8 cellular contexts compared by ENCODE assay signal in genomic region chr1:21217812-21218596, GRCh38. TPM values are rescaled to one million over a fixed set of nuclear protein-coding genes. Genes with fewer than 3 reads are reported as not detected.
DNase-seq lines count a peak whose midpoint lies in the region; ATAC-seq, FAIRE-seq and TF ChIP-seq lines count a peak whose summit lies in the region.

No MANE protein-coding gene starts in this region.

- H3K14ac ChIP-seq in H1 (ENCODE audit: insufficient read length): no peak overlapping the region

- FAIRE-seq in H1 (lab: Jason Lieb, UNC): no peak

- no peak overlapping the region for H3K4ac ChIP-seq in H1 (replicated peaks; ENCODE audit: insufficient read length, low read depth, low read length)

- H4K91ac ChIP-seq in H1 (replicated peaks; ENCODE audit: insufficient read length, low read length): peak overlapping the region; percentile 72

- no peak overlapping the region for H4K5ac ChIP-seq in H1 (ENCODE audit: insufficient read length, low read depth, low read length)

- H3K36me3 ChIP-seq in HCT116 (ENCODE audit: control insufficient read depth in 1 of 2, insufficient read depth in 2 of 2, low read length in 2 of 2) (peaks cover 5 to 6% of the 10 kb centered on the region in 2 experiments; a peak in 2 of 4 replicates), H1 (ENCODE audit: control insufficient read depth in 2 of 4, insufficient read depth in 4 of 4, low read length in 3 of 4) (peaks cover 2 to 10% (median 5%) of the 10 kb centered on the region in 4 experiments; a peak in 3 of 8 replicates), neutrophil (peaks cover 65% of the 10 kb centered on the region)

- POLR2A ChIA-PET in HCT116 (lab: Charles Lee): no interaction called here
- POLR2A ChIA-PET in H1 (lab: Charles Lee; ENCODE audit: partially characterized antibody): interaction anchor here (0.6 to 0.9 kb wide), 2 partner anchors 437 kb away, joined by 3 to 4 read pairs; no protein-coding TSS in a partner anchor

- H3K9me3 ChIP-seq in HCT116 (ENCODE audit: control insufficient read depth in 1 of 2, insufficient read depth in 1 of 2, low read depth in 1 of 2, low read length in 2 of 2): no peaks in the 10 kb centered on the region
- no peaks in the 10 kb centered on the region for H3K9me3 ChIP-seq in H1 (ENCODE audit: insufficient read depth in 2 of 2, low read depth in 1 of 2, low read length in 1 of 2)
- no peaks in the 10 kb centered on the region for H3K9me3 ChIP-seq in neutrophil

- TF ChIP-seq POLR2A in HCT116 (IDR thresholded peaks at IDR 0.05; ENCODE audit: borderline replicate concordance, extremely low read depth, insufficient read depth, insufficient read length) (no peak), H1 (IDR thresholded peaks at IDR 0.05; ENCODE audit: control extremely low read depth in 1 of 2, low read depth in 2 of 2, low read length in 2 of 2) (no peak)

- TF ChIP-seq EP300 in H1 (IDR thresholded peaks at IDR 0.05; ENCODE audit: borderline replicate concordance in 1 of 2, low read depth in 2 of 2, low read length in 2 of 2): no peak

- H4K20me1 ChIP-seq in HCT116 (ENCODE audit: insufficient read depth) (no peaks in the 10 kb centered on the region), H1 (replicated peaks in 1 of 2; ENCODE audit: control insufficient read depth in 1 of 2, insufficient read depth in 2 of 2, low read length in 2 of 2) (peaks cover 0 to 5% of the 10 kb centered on the region in 2 experiments)

- H3K4me1 ChIP-seq in HCT116 (ENCODE audit: control insufficient read depth in 1 of 2, insufficient read depth in 2 of 2, low read length in 2 of 2) (peaks cover 2 to 3% of the 10 kb centered on the region in 2 experiments; a peak in 2 of 4 replicates), H1 (replicated peaks in 1 of 4; ENCODE audit: control insufficient read depth in 3 of 4, insufficient read depth in 4 of 4, low read length in 3 of 4) (peaks cover 0 to 5% (median 5%) of the 10 kb centered on the region in 4 experiments; a peak in 5 of 7 replicates), neutrophil (ENCODE audit: control insufficient read depth in 1 of 2, insufficient read depth in 1 of 2, low read depth in 1 of 2, low read length in 1 of 2) (no peaks in the 10 kb centered on the region)

- H2BK12ac ChIP-seq in H1 (ENCODE audit: low read depth, low read length): no peak overlapping the region

- H3K56ac ChIP-seq in H1 (replicated peaks; ENCODE audit: insufficient read length, low read depth, low read length): no peak overlapping the region

- no peak overlapping the region for H2AK5ac ChIP-seq in H1 (ENCODE audit: low read depth, low read length)

- no peaks in the 10 kb centered on the region for H3K9me2 ChIP-seq in HCT116 (ENCODE audit: insufficient read depth)

- no peak overlapping the region; the same call in 1 of the 2 replicates for H4K8ac ChIP-seq in H1 (ENCODE audit: extremely low read depth, insufficient read depth, low read length)

- 0 out of 2 replicates have a peak overlapping the region, but pooled peaks have one; percentile 95 for H2BK15ac ChIP-seq in H1 (ENCODE audit: low read length)

- peak overlapping the region; percentile 77; the same call in 1 of the 2 replicates for H2BK5ac ChIP-seq in H1 (ENCODE audit: low read depth, low read length)

- BruUV-seq in HCT116 (replicated peaks; lab: Mats Ljungman, UMichigan): no TSS peak

- intact Hi-C loops in HCT116 (cut with micrococcal nuclease): loop anchor here (5.0 kb wide), 1 partner anchor 149 kb away; no protein-coding TSS in a partner anchor

- no peaks in the 10 kb centered on the region for H3K79me2 ChIP-seq in HCT116 (ENCODE audit: insufficient read depth, low read length)
- no peaks in the 10 kb centered on the region for H3K79me2 ChIP-seq in H1 (ENCODE audit: control insufficient read depth in 1 of 2, insufficient read depth in 2 of 2, low read length in 2 of 2)

- H3K27me3 ChIP-seq in HCT116 (ENCODE audit: insufficient read depth, low read length) (no peaks in the 10 kb centered on the region), H1 (replicated peaks in 1 of 4; ENCODE audit: control insufficient read depth in 3 of 4, extremely low read depth in 1 of 4, insufficient read depth in 3 of 4, low read length in 3 of 4) (no peaks in the 10 kb centered on the region), neutrophil (no peaks in the 10 kb centered on the region)

- TF ChIP-seq RAD21 in HCT116 (IDR thresholded peaks at IDR 0.05; ENCODE audit: low read depth) (peak; percentile 42), H1 (IDR thresholded peaks at IDR 0.05 in 1 of 2, conservative IDR thresholded peaks at IDR 0.05 in 1 of 2; ENCODE audit: low read depth in 2 of 2, low read length in 2 of 2) (peak; percentile 58 to 65)

- RAD21 ChIA-PET in HCT116 (lab: Charles Lee; ENCODE audit: low non-redundant PET in 1 of 2, low total read pairs in 2 of 2, uncharacterized antibody in 2 of 2, unreplicated experiment in 2 of 2): interaction anchor here (1.2 to 2.6 kb wide), 2 partner anchors 150 kb away, joined by 4 to 13 read pairs; no protein-coding TSS in a partner anchor

- H3K23me2 ChIP-seq in H1 (ENCODE audit: low read depth, low read length): no peaks in the 10 kb centered on the region

- ATAC-seq in HCT116: peak; percentile 81

- CTCF ChIA-PET in HCT116 (lab: Charles Lee) (interaction anchor here (0.7 to 3.5 kb wide), 9 partner anchors 9 to 925 kb away, joined by 3 to 53 read pairs (median 6); partner anchors contain the start of gene WNT4), H1 (lab: Charles Lee; ENCODE audit: partially characterized antibody) (interaction anchor here (0.6 to 11.3 kb wide), 65 partner anchors 9 to 625 kb away, joined by 3 to 165 read pairs (median 4); no protein-coding TSS in a partner anchor)

- H2BK20ac ChIP-seq in H1 (ENCODE audit: low read length): 0 out of 2 replicates have a peak overlapping the region, but pooled peaks have one; percentile 80

- H2BK120ac ChIP-seq in H1 (replicated peaks; ENCODE audit: low read depth, low read length): no peak overlapping the region

- H3K18ac ChIP-seq in H1 (ENCODE audit: extremely low read depth, low read length): peak overlapping the region; percentile 76; the same call in 1 of the 2 replicates

- H3K23ac ChIP-seq in H1 (ENCODE audit: insufficient read length): no peak overlapping the region

- no peak overlapping the region for H3K9ac ChIP-seq in HCT116 (ENCODE audit: low read length)
- no peak overlapping the region for H3K9ac ChIP-seq in H1 (replicated peaks in 1 of 4; ENCODE audit: extremely low read depth in 1 of 4, low read depth in 3 of 4, low read length in 3 of 4)

- H3K27ac ChIP-seq in HCT116 (ENCODE audit: low read depth, low read length) (no peak overlapping the region), H1 (ENCODE audit: low read depth, low read length) (no peak overlapping the region), neutrophil (no peak overlapping the region)

- DNase-seq in AG20443 (ENCODE audit: low spot score) (peak; percentile 59), HCT116 (ENCODE audit: low read depth, low spot score) (no peak), H1 (ENCODE audit: low read depth in 1 of 2, low spot score in 2 of 2) (peak in 1 of 2 experiments; percentile 96), activated gamma-delta T cell (lab: John Stamatoyannopoulos, UW) (no peak), hippocampal formation (lab: John Stamatoyannopoulos, UW) (no peak), DMS153 (lab: John Stamatoyannopoulos, UW) (no peak)

- peak; percentile 36 to 77 (median 72); a peak in 5 of 6 replicates for TF ChIP-seq CTCF in HCT116 (IDR thresholded peaks at IDR 0.05 in 2 of 3, conservative IDR thresholded peaks at IDR 0.05 in 1 of 3; ENCODE audit: borderline replicate concordance in 1 of 3, insufficient read depth in 1 of 3, low read depth in 2 of 3, low read length in 2 of 3)
- TF ChIP-seq CTCF in WI38 (IDR thresholded peaks at IDR 0.05; ENCODE audit: low read depth, low read length): peak; percentile 37
- TF ChIP-seq CTCF in H1 (IDR thresholded peaks at IDR 0.05; ENCODE audit: control extremely low read depth in 1 of 3, insufficient read depth in 1 of 3, low read depth in 1 of 3, low read length in 3 of 3): peak; percentile 81 to 88 (median 86)
- peak; percentile 27 for TF ChIP-seq CTCF in neutrophil (IDR thresholded peaks at IDR 0.05)

- H3K4me3 ChIP-seq in HCT116 (replicated peaks in 1 of 2; ENCODE audit: low read depth in 1 of 2, low read length in 2 of 2): no peak overlapping the region
- no peak overlapping the region for H3K4me3 ChIP-seq in WI38 (ENCODE audit: low read depth, low read length)
- H3K4me3 ChIP-seq in H1 (ENCODE audit: extremely low read depth in 1 of 4, insufficient read depth in 2 of 4, low read depth in 3 of 4, low read length in 4 of 4): no peak overlapping the region
- H3K4me3 ChIP-seq in neutrophil (ENCODE audit: low read depth in 1 of 2, low read length in 1 of 2): no peak overlapping the region

- H2AFZ ChIP-seq in HCT116 (ENCODE audit: low read depth, low read length, poor library complexity, severe bottlenecking) (no peak overlapping the region), H1 (ENCODE audit: low read length) (no peak overlapping the region)

- H3K4me2 ChIP-seq in HCT116 (ENCODE audit: low read length): no peak overlapping the region
- H3K4me2 ChIP-seq in H1 (ENCODE audit: insufficient read depth in 1 of 2, low read depth in 2 of 2, low read length in 2 of 2): no peak overlapping the region

- WGBS in H1 (ENCODE audit: extremely low coverage in 1 of 2, insufficient coverage in 1 of 2, insufficient read length in 1 of 2, insufficient replicate concordance in 2 of 2, low coverage in 1 of 2, low lambda C conversion rate in 2 of 2, missing lambda C conversion rate in 1 of 2), 2 experiments: 73% methylated on average over 20 of the region's 20 CpGs; no CpG with 5 or more reads in 1 of the 2 experiments

- no peaks in the 10 kb centered on the region for H3K79me1 ChIP-seq in H1 (ENCODE audit: low read depth, low read length)

TF ChIP-seq in HCT116, 20 proteins besides CTCF, POLR2A, EP300 and RAD21 (continues in another document):
- TF ChIP-seq SP1 (IDR thresholded peaks at IDR 0.05; ENCODE audit: low read depth): no peak
- TF ChIP-seq CBX3 (IDR thresholded peaks at IDR 0.05; ENCODE audit: low read depth): no peak
- no peak for TF ChIP-seq FOSL1 (IDR thresholded peaks at IDR 0.05; ENCODE audit: low read depth)

TF ChIP-seq in H1, 55 proteins besides CTCF, POLR2A, EP300 and RAD21 (continues in another document):
- 0 out of 2 replicates have a peak, but pooled peaks have one; percentile 43 for TF ChIP-seq CREB1 (IDR thresholded peaks at IDR 0.05)

RNA-seq across cellular contexts. Expression of gene EIF4G3, which starts 41.3 kb away (rescaled TPM):
- total RNA-seq in HCT116 (2021; ENCODE audit: unreplicated experiment): 40.1 TPM
- 17.5 and 19.1 TPM in 2 replicates for polyA plus RNA-seq in HCT116 (2012)
- 66.6 and 67.5 TPM in 2 replicates for total RNA-seq in H1 (2021; fragmentation: NEBNext Ultra II Directional; extraction: Animal tissue kit (Norgen Biotek cat#: 25700))
- polyA plus RNA-seq in H1 (2011; rRNA removed): 44.8 and 47.5 TPM in 2 replicates
- polyA plus RNA-seq in H1 (2011; cell fraction: cytosol; rRNA removed): 38.0 TPM
- polyA plus RNA-seq in H1 (2011; cell fraction: nucleus; rRNA removed): 178 TPM
- polyA plus RNA-seq in H1 (2012, experiment 1 of 2): 33.8 to 49.7 TPM (median 38.9 TPM) in 4 replicates
- 4.8 TPM for polyA plus RNA-seq in H1 (2012, experiment 2 of 2)
- polyA plus RNA-seq in H1 (2013, experiment 1 of 2): 57.1 TPM
- 54.4 TPM for polyA plus RNA-seq in H1 (2013, experiment 2 of 2)
- 101 and 111 TPM in 2 replicates for polyA minus RNA-seq in H1 (2011; rRNA and poly(A)+ RNA removed)
- polyA minus RNA-seq in H1 (2011; cell fraction: cytosol; rRNA and poly(A)+ RNA removed): 39.9 TPM
- 135 TPM for polyA minus RNA-seq in H1 (2011; cell fraction: nucleus; rRNA and poly(A)+ RNA removed)

Comparison
In these comparisons a context has a peak if more than half of its experiments do, and no peak if none do; other contexts are left out.
1. CTCF ChIP-seq: peak in every context shown above with its lines; median percentile 86 in H1; 72 in HCT116; 37 in WI38; 27 in neutrophil.